23 cellular contexts compared by ENCODE assay signal in genomic region chr7:159092701-159093121, GRCh38. TPM values are rescaled to one million over a fixed set of nuclear protein-coding genes. Genes with fewer than 3 reads are reported as not detected.
DNase-seq lines count a peak whose midpoint lies in the region; TF ChIP-seq lines count a peak whose summit lies in the region.
"Had no signal": no experiment of that assay in that cellular context is flagged by ENCODE, and none has a peak within 500 bp of the region (broad histone marks: within the 10 kb centered on the region; RNA-seq: fewer than 3 reads in every experiment).

No MANE protein-coding gene starts in this region.

- in situ Hi-C loops in GM13977 (cut with MboI; ENCODE audit: low pct_unique_long_range_greater_than_20kb, low sequenced_read_pairs, unreplicated experiment): no loop called here

- H3K9me3 ChIP-seq in KOPT-K1 (ENCODE audit: insufficient read depth, low read length, poor library complexity, severe bottlenecking) (no peaks in the 10 kb centered on the region), ascending aorta (no peaks in the 10 kb centered on the region), tibial artery (no peaks in the 10 kb centered on the region)
- H3K9me3 ChIP-seq: neutrophil, vagina had no signal

- TF ChIP-seq CTCF in ascending aorta (IDR thresholded peaks at IDR 0.05): no peak
- TF ChIP-seq CTCF in tibial artery (IDR thresholded peaks at IDR 0.05): no peak
- TF ChIP-seq CTCF in GM13977 (IDR thresholded peaks at IDR 0.05; ENCODE audit: extremely low read depth, insufficient read depth, missing control alignments): no peak

- DNase-seq in ascending aorta (ENCODE audit: low spot score in 2 of 2): peak in 1 of 2 donors; percentile 87
- peak; percentile 34 for DNase-seq in islet precursor cell
- peak; percentile 63 to 93 for DNase-seq in tibial artery
- no peak for DNase-seq in dedifferentiated amniotic fluid mesenchymal stem cell (ENCODE audit: extremely low spot score)
- no peak for DNase-seq in NCI-H1436 treated with DMSO at 0.1 percent for 48 hours (lab: John Stamatoyannopoulos, UW)
- DNase-seq in GM13977 (ENCODE audit: low spot score): no peak
- DNase-seq: anterior cingulate cortex; central memory CD4-positive, alpha-beta T cell; DMS 273 treated with DMSO at 0.1 percent for 48 hours; foreskin melanocyte; H7; hypothalamus; mammary epithelial cell; NCI-H1694 treated with DMSO at 0.1 percent for 48 hours; NCI-H526; RPMI8226; T1000 had no signal

- intact Hi-C loops in ascending aorta (cut with DNase I): loop anchor here (1.0 to 10.0 kb wide), 4 partner anchors 22 to 268 kb away; partner anchors contain the start of gene ESYT2
- intact Hi-C loops in tibial artery (cut with DNase I; ENCODE audit: low total_unique reads): no loop called here

- H3K36me3 ChIP-seq in KOPT-K1 (ENCODE audit: insufficient read depth, low read length): peaks cover 83% of the 10 kb centered on the region
- no peaks in the 10 kb centered on the region for H3K36me3 ChIP-seq in ascending aorta
- no peaks in the 10 kb centered on the region for H3K36me3 ChIP-seq in tibial artery
- H3K36me3 ChIP-seq: neutrophil, vagina had no signal

- H3K4me1 ChIP-seq in ascending aorta (peaks cover 34 to 55% of the 10 kb centered on the region in 2 donors), tibial artery (peaks cover 0 to 75% (median 45%) of the 10 kb centered on the region in 4 donors)

- peak overlapping the region; percentile 51 for H3K27ac ChIP-seq in KOPT-K1 (ENCODE audit: low read depth, low read length, poor library complexity, severe bottlenecking)
- H3K27ac ChIP-seq in ascending aorta: peak overlapping the region; percentile 98 to 99
- peak overlapping the region; percentile 93 to 94 for H3K27ac ChIP-seq in tibial artery
- H3K27ac ChIP-seq: neutrophil had no signal

- H3K27me3 ChIP-seq in ascending aorta (no peaks in the 10 kb centered on the region), tibial artery (no peaks in the 10 kb centered on the region)
- H3K27me3 ChIP-seq: neutrophil, vagina had no signal

- H3K4me3 ChIP-seq in ascending aorta: peak overlapping the region in 1 of 2 donors; percentile 42
- peak overlapping the region; percentile 47 to 54 for H3K4me3 ChIP-seq in tibial artery
- H3K4me3 ChIP-seq: vagina had no signal

RNA-seq across cellular contexts. Expression of gene VIPR2, which starts 52.0 kb away (rescaled TPM):
- 17.8 TPM for total RNA-seq in ascending aorta
- total RNA-seq: epithelial cell of proximal tubule, G401, mammary epithelial cell, MCF 10A had no signal

Comparison
In these comparisons a context has a peak if more than half of its experiments do, and no peak if none do; other contexts are left out.
1. DNase-seq: peak in islet precursor cell (single experiment) and tibial artery (2 of 2); none in dedifferentiated amniotic fluid mesenchymal stem cell (single experiment), NCI-H1436 treated with DMSO at 0.1 percent for 48 hours (single experiment) and GM13977 (single experiment).
2. Peak in every context shown above with its lines, with median percentiles within 50 percentile points of each other: H3K27ac ChIP-seq.